Comparison of ENCODE assay signal across 9 cellular contexts in genomic region chr13:50636007-50636704, GRCh38.
DNase-seq lines count a peak whose midpoint lies in the region; ATAC-seq and TF ChIP-seq lines count a peak whose summit lies in the region.
"Had no signal": no experiment of that assay in that cellular context is flagged by ENCODE, and none has a peak within 500 bp of the region (broad histone marks: within the 10 kb centered on the region; RNA-seq: fewer than 3 reads in every experiment).

No MANE protein-coding gene starts in this region.

- peak overlapping the region in 1 of 2 experiments; percentile 54; a peak in 2 of 5 replicates for H3K4me3 Mint-ChIP-seq in H9
- no peak overlapping the region for H3K4me3 Mint-ChIP-seq in activated CD4-positive, alpha-beta memory T cell treated with anti-CD3 and anti-CD28 coated beads for 36 hours
- H3K4me3 Mint-ChIP-seq: stimulated activated effector memory CD8-positive, alpha-beta T cell treated with anti-CD3 and anti-CD28 coated beads, Interleukin-12 subunit alpha, Interleukin-12 subunit beta, amount 100 ng/mL, for 72 hours had no signal

- peaks cover 10 to 12% of the 10 kb centered on the region in 2 experiments for H3K4me1 Mint-ChIP-seq in H9
- no peaks in the 10 kb centered on the region for H3K4me1 Mint-ChIP-seq in activated CD4-positive, alpha-beta memory T cell treated with anti-CD3 and anti-CD28 coated beads for 36 hours (ENCODE audit: low read depth)
- H3K4me1 Mint-ChIP-seq: stimulated activated effector memory CD8-positive, alpha-beta T cell treated with anti-CD3 and anti-CD28 coated beads, Interleukin-12 subunit alpha, Interleukin-12 subunit beta, amount 100 ng/mL, for 72 hours had no signal

- no peak overlapping the region for H3K4me3 ChIP-seq in lower lobe of right lung

- no peak overlapping the region for H3K56ac ChIP-seq in H9 (ENCODE audit: insufficient read length, low read depth, low read length)

- no peaks in the 10 kb centered on the region for H4K20me1 ChIP-seq in H9 (ENCODE audit: control insufficient read depth, insufficient read depth, insufficient read length)

- no peak overlapping the region for H3K23ac ChIP-seq in H9 (ENCODE audit: insufficient read length, low read depth, low read length)

- peak overlapping the region; percentile 12 to 92 (median 73); a peak in 4 of 7 replicates for H3K27ac Mint-ChIP-seq in H9
- H3K27ac Mint-ChIP-seq in activated CD4-positive, alpha-beta memory T cell treated with anti-CD3 and anti-CD28 coated beads for 36 hours: no peak overlapping the region
- H3K27ac Mint-ChIP-seq: stimulated activated effector memory CD8-positive, alpha-beta T cell treated with anti-CD3 and anti-CD28 coated beads, Interleukin-12 subunit alpha, Interleukin-12 subunit beta, amount 100 ng/mL, for 72 hours had no signal

- H3K36me3 Mint-ChIP-seq in H9 (ENCODE audit: insufficient read depth in 1 of 3, low read depth in 3 of 3): peaks cover 0 to 5% (median 0%) of the 10 kb centered on the region in 3 experiments; a peak in 1 of 7 replicates
- H3K36me3 Mint-ChIP-seq in activated CD4-positive, alpha-beta memory T cell treated with anti-CD3 and anti-CD28 coated beads for 36 hours: no peaks in the 10 kb centered on the region
- H3K36me3 Mint-ChIP-seq: stimulated activated effector memory CD8-positive, alpha-beta T cell treated with anti-CD3 and anti-CD28 coated beads, Interleukin-12 subunit alpha, Interleukin-12 subunit beta, amount 100 ng/mL, for 72 hours had no signal

- no peaks in the 10 kb centered on the region for H3K79me2 ChIP-seq in H9 (ENCODE audit: insufficient read depth, low read length)

- peaks cover 4% of the 10 kb centered on the region for H3K23me2 ChIP-seq in H9 (ENCODE audit: insufficient read length, low read depth, low read length, poor library complexity, severe bottlenecking)

- H3K9me3 ChIP-seq in H9 (ENCODE audit: control insufficient read depth, low read depth, low read length) (no peaks in the 10 kb centered on the region), lower lobe of right lung (no peaks in the 10 kb centered on the region)

- H3K14ac ChIP-seq in H9 (ENCODE audit: insufficient read depth, low read length): peak overlapping the region; percentile 44

- H2BK5ac ChIP-seq in H9 (ENCODE audit: insufficient read length, low read length): no peak overlapping the region

- H2BK20ac ChIP-seq in H9 (ENCODE audit: low read depth, low read length, poor library complexity, severe bottlenecking): no peak overlapping the region

- CTCF ChIA-PET in activated CD4-positive, alpha-beta memory T cell treated with anti-CD3 and anti-CD28 coated beads for 36 hours (lab: Charles Lee): no interaction called here

- H2BK15ac ChIP-seq in H9 (ENCODE audit: low read depth, low read length): no peak overlapping the region

- no peaks in the 10 kb centered on the region; a peak in 2 of 5 replicates for H3K9me3 Mint-ChIP-seq in H9
- no peaks in the 10 kb centered on the region for H3K9me3 Mint-ChIP-seq in activated CD4-positive, alpha-beta memory T cell treated with anti-CD3 and anti-CD28 coated beads for 36 hours
- H3K9me3 Mint-ChIP-seq: stimulated activated effector memory CD8-positive, alpha-beta T cell treated with anti-CD3 and anti-CD28 coated beads, Interleukin-12 subunit alpha, Interleukin-12 subunit beta, amount 100 ng/mL, for 72 hours had no signal

- H2AFZ ChIP-seq in H9 (ENCODE audit: low read length): peak overlapping the region; percentile 5

- H3K27me3 Mint-ChIP-seq in H9 (ENCODE audit: low read depth): no peaks in the 10 kb centered on the region; the same call in 1 of the 2 replicates
- H3K27me3 Mint-ChIP-seq in activated CD4-positive, alpha-beta memory T cell treated with anti-CD3 and anti-CD28 coated beads for 36 hours: no peaks in the 10 kb centered on the region

- peak overlapping the region; percentile 70 for H3K4me2 ChIP-seq in H9 (ENCODE audit: insufficient read depth, insufficient read length, low read length)

- ATAC-seq in GM18511 (IDR thresholded peaks at IDR 0.05; ENCODE audit: unreplicated experiment) (peak; percentile 84), lower lobe of right lung (peak; percentile 41 to 52), left lobe of liver (no peak)
- ATAC-seq: stimulated activated effector memory CD8-positive, alpha-beta T cell treated with anti-CD3 and anti-CD28 coated beads, Interleukin-12 subunit alpha, Interleukin-12 subunit beta, amount 100 ng/mL, for 72 hours had no signal

- H3T11ph ChIP-seq in H9 (ENCODE audit: low read length): no peak overlapping the region

- TF ChIP-seq CTCF in H9 (conservative IDR thresholded peaks at IDR 0.05) (no peak), lower lobe of right lung (IDR thresholded peaks at IDR 0.05) (no peak)

- intact Hi-C loops in lower lobe of right lung (cut with DNase I): no loop called here
- intact Hi-C loops in activated CD4-positive, alpha-beta memory T cell treated with anti-CD3 and anti-CD28 coated beads for 36 hours (cut with micrococcal nuclease): no loop called here

- no peak overlapping the region for H4K91ac ChIP-seq in H9 (ENCODE audit: insufficient read length, low read depth, low read length)

- H3K36me3 ChIP-seq in lower lobe of right lung: no peaks in the 10 kb centered on the region

- no peak overlapping the region for H2BK120ac ChIP-seq in H9 (ENCODE audit: low read depth, low read length, poor library complexity, severe bottlenecking)

- H4K8ac ChIP-seq in H9 (replicated peaks; ENCODE audit: insufficient read length, low read depth, low read length): no peak overlapping the region

- no peaks in the 10 kb centered on the region for H3K79me1 ChIP-seq in H9 (ENCODE audit: insufficient read depth, low read depth, low read length, poor library complexity, severe bottlenecking)

- POLR2A ChIA-PET in activated CD4-positive, alpha-beta memory T cell treated with anti-CD3 and anti-CD28 coated beads for 36 hours (lab: Charles Lee): no interaction called here

- H2BK12ac ChIP-seq in H9 (ENCODE audit: insufficient read length, low read depth, low read length): no peak overlapping the region

- H3K27me3 ChIP-seq in H9 (ENCODE audit: insufficient read depth, low read length) (no peaks in the 10 kb centered on the region), lower lobe of right lung (ENCODE audit: low read depth) (no peaks in the 10 kb centered on the region)

- H3K4ac ChIP-seq in H9 (ENCODE audit: low read depth, low read length): no peak overlapping the region

- peak; percentile 85 for DNase-seq in H9
- peak; percentile 18 for DNase-seq in NCI-H748 treated with DMSO at 0.1 percent for 48 hours (lab: John Stamatoyannopoulos, UW)
- DNase-seq in lower lobe of right lung: no peak
- DNase-seq in NCI-H345 treated with DMSO at 0.1 percent for 48 hours (lab: John Stamatoyannopoulos, UW; ENCODE audit: unreplicated experiment): no peak
- no peak for DNase-seq in left lobe of liver (ENCODE audit: low spot score)
- no peak for DNase-seq in NCI-H226
- no peak for DNase-seq in activated CD4-positive, alpha-beta memory T cell treated with anti-CD3 and anti-CD28 coated beads for 36 hours

- H2AK5ac ChIP-seq in H9 (ENCODE audit: insufficient read length, low read length): no peak overlapping the region

- H3K18ac ChIP-seq in H9 (ENCODE audit: insufficient read length, low read depth, low read length): peak overlapping the region; percentile 54

- H3K9ac ChIP-seq in H9 (ENCODE audit: extremely low read depth, insufficient read length, low read length): no peak overlapping the region

- no peak overlapping the region for H4K5ac ChIP-seq in H9 (ENCODE audit: insufficient read length, low read depth, low read length)

- WGBS in H9 (ENCODE audit: extremely low coverage, insufficient read length, low lambda C conversion rate): no CpG with 5 or more reads among the region's 7 CpGs

- peaks cover 6% of the 10 kb centered on the region; the same call in 1 of the 2 replicates for H3K4me1 ChIP-seq in H9 (ENCODE audit: insufficient read depth, low read length)
- H3K4me1 ChIP-seq in lower lobe of right lung: peaks cover 7% of the 10 kb centered on the region

- H3K27ac ChIP-seq in H9 (ENCODE audit: insufficient read length, low read depth, low read length): peak overlapping the region; percentile 14
- H3K27ac ChIP-seq in lower lobe of right lung: peak overlapping the region; percentile 71

Comparison
In these comparisons a context has a peak if more than half of its experiments do, and no peak if none do; other contexts are left out.
1. DNase-seq: peak in H9 (single experiment) and NCI-H748 treated with DMSO at 0.1 percent for 48 hours (single experiment); none in lower lobe of right lung (single experiment), NCI-H345 treated with DMSO at 0.1 percent for 48 hours (single experiment), left lobe of liver (single experiment), NCI-H226 (single experiment) and activated CD4-positive, alpha-beta memory T cell treated with anti-CD3 and anti-CD28 coated beads for 36 hours (single experiment).